ENCODE assay signal across 17 cellular contexts in the genomic region with DNA sequence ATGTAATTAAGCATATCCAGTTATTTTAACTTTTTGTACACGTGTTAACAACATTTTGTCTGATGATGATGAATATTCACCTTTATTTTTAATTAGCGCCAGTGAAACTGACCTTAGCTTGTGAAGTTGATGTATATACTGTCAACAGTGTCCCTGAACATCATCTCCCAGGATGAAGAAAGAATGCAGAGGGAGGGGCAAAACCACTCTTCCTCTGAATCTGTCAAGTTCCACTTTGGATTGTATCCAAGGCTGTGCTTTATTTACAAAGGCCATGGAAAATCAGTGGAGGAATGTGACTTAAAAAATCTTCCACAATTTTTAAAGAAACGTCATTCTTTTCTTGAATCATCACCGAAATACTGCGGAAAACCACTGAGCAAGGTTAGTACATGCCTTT. TPM values are rescaled to one million over a fixed set of nuclear protein-coding genes. Genes with fewer than 3 reads are reported as not detected.
A peak's percentile ranks its signal among the peaks of the same experiment; 100 is the strongest.
DNase-seq lines count a peak whose midpoint lies in the region; ATAC-seq and TF ChIP-seq lines count a peak whose summit lies in the region.
"Had no signal": no experiment of that assay in that cellular context is flagged by ENCODE, and none has a peak within 500 bp of the region (broad histone marks: within the 10 kb centered on the region; RNA-seq: fewer than 3 reads in every experiment).

No MANE protein-coding gene starts in this region.

- no peaks in the 10 kb centered on the region for H3K36me3 ChIP-seq in cardiac muscle cell
- H3K36me3 ChIP-seq in left ventricle myocardium inferior: no peaks in the 10 kb centered on the region
- H3K36me3 ChIP-seq in left lung: no peaks in the 10 kb centered on the region
- H3K36me3 ChIP-seq: BLaER1 treated with 17β-estradiol and CSF1 and Interleukin-3, amounts not matched to agents 10 nM and 100 nM; prostate gland; suprapubic skin had no signal

- H3K4me3 ChIP-seq in cardiac muscle cell (no peak overlapping the region), left ventricle myocardium inferior (no peak overlapping the region), astrocyte of the spinal cord (ENCODE audit: low read depth, low read length) (no peak overlapping the region), left lung (no peak overlapping the region), lower leg skin (ENCODE audit: low read depth, poor library complexity, severe bottlenecking) (no peak overlapping the region)
- H3K4me3 ChIP-seq: BLaER1 treated with 17β-estradiol and CSF1 and Interleukin-3, amounts not matched to agents 10 nM and 100 nM; dorsolateral prefrontal cortex; prostate gland; suprapubic skin had no signal

- TF ChIP-seq POLR2A in lower leg skin (IDR thresholded peaks at IDR 0.05): no peak

- TF ChIP-seq CTCF in cardiac muscle cell (IDR thresholded peaks at IDR 0.05; ENCODE audit: low read depth, low read length) (no peak), left ventricle myocardium inferior (IDR thresholded peaks at IDR 0.05; ENCODE audit: borderline replicate concordance) (no peak), astrocyte of the spinal cord (IDR thresholded peaks at IDR 0.05; ENCODE audit: low read depth, low read length) (no peak), left lung (IDR thresholded peaks at IDR 0.05) (no peak), lower leg skin (IDR thresholded peaks at IDR 0.05) (no peak)

- ATAC-seq in left lung (no peak), HG02623 (IDR thresholded peaks at IDR 0.05; ENCODE audit: unreplicated experiment) (no peak)

- peaks cover 4% of the 10 kb centered on the region for H3K27me3 ChIP-seq in cardiac muscle cell
- no peaks in the 10 kb centered on the region for H3K27me3 ChIP-seq in left ventricle myocardium inferior (ENCODE audit: low read depth)
- no peaks in the 10 kb centered on the region for H3K27me3 ChIP-seq in left lung
- H3K27me3 ChIP-seq: BLaER1 treated with 17β-estradiol and CSF1 and Interleukin-3, amounts not matched to agents 10 nM and 100 nM; suprapubic skin had no signal

- H3K4me1 ChIP-seq in cardiac muscle cell (ENCODE audit: low read depth) (peaks cover 7% of the 10 kb centered on the region), left ventricle myocardium inferior (peaks cover 45% of the 10 kb centered on the region), left lung (peaks cover 4 to 39% of the 10 kb centered on the region in 2 donors)
- H3K4me1 ChIP-seq: prostate gland had no signal

- in situ Hi-C loops in astrocyte of the spinal cord (cut with HindIII; ENCODE audit: low sequenced_read_pairs): no loop called here

- H3K9me3 ChIP-seq in cardiac muscle cell (ENCODE audit: low read depth): no peaks in the 10 kb centered on the region
- H3K9me3 ChIP-seq in left ventricle myocardium inferior (replicated peaks): no peaks in the 10 kb centered on the region
- H3K9me3 ChIP-seq in left lung: no peaks in the 10 kb centered on the region
- H3K9me3 ChIP-seq: BLaER1 treated with 17β-estradiol and CSF1 and Interleukin-3, amounts not matched to agents 10 nM and 100 nM; prostate gland; suprapubic skin had no signal

- WGBS in lower leg skin, 2 donors: 86 to 87% methylated on average over 5 of the region's 5 CpGs

- intact Hi-C loops in left ventricle myocardium inferior (cut with micrococcal nuclease) (no loop called here), left lung (cut with DNase I) (no loop called here), lower leg skin (cut with DNase I; ENCODE audit: low total_unique reads) (no loop called here)

- DNase-seq in cardiac muscle cell (ENCODE audit: low read depth in 1 of 2, low spot score in 1 of 2): peak; percentile 8 to 80
- DNase-seq in left ventricle myocardium inferior: no peak
- peak; percentile 70 for DNase-seq in astrocyte of the spinal cord (ENCODE audit: low read depth, low spot score)
- DNase-seq in iris pigment epithelial cell (ENCODE audit: low read depth): peak; percentile 84
- DNase-seq in left lung: no peak
- DNase-seq in lower leg skin (ENCODE audit: low spot score in 2 of 2): no peak
- DNase-seq in Ammon's horn (ENCODE audit: low spot score): no peak
- DNase-seq: 8988T, activated T-cell treated with anti-CD3 and anti-CD28 coated beads for 4 hours, dorsolateral prefrontal cortex, NCI-H1694 treated with DMSO at 0.1 percent for 48 hours, NCI-H2227 treated with DMSO at 0.1 percent for 48 hours, RPMI8226 had no signal

- H3K27ac ChIP-seq in cardiac muscle cell: no peak overlapping the region
- no peak overlapping the region for H3K27ac ChIP-seq in left ventricle myocardium inferior (replicated peaks)
- H3K27ac ChIP-seq in left lung: no peak overlapping the region
- H3K27ac ChIP-seq: BLaER1 treated with 17β-estradiol and CSF1 and Interleukin-3, amounts not matched to agents 10 nM and 100 nM; dorsolateral prefrontal cortex; prostate gland; suprapubic skin had no signal

RNA-seq across cellular contexts. Expression of a gene that starts 4.5 kb away (rescaled TPM):
- total RNA-seq in cardiac muscle cell: 3.0 and 4.2 TPM in 2 replicates
- 2.3 and 3.6 TPM in 2 replicates for polyA plus RNA-seq in cardiac muscle cell
- total RNA-seq in left ventricle myocardium inferior: 6.5 TPM
- 10 to 100 TPM; 16.4 to 17.8 TPM for total RNA-seq in left lung
- 10 to 100 TPM in 1 of 4 donors, 1 to 10 TPM in 3; 3.7 to 10.5 (median 4.2) TPM for total RNA-seq in lower leg skin

Comparison
In these comparisons a context has a peak if more than half of its experiments do, and no peak if none do; other contexts are left out.
1. DNase-seq: peak in cardiac muscle cell (2 of 2), astrocyte of the spinal cord (single experiment) and iris pigment epithelial cell (single experiment); none in left ventricle myocardium inferior (single experiment), left lung (0 of 2), lower leg skin (0 of 2) and Ammon's horn (single experiment).